In genomic region chr11:116928102-116928777, GRCh38 we compare ENCODE assay signal across 9 cellular contexts.
A peak's percentile ranks its signal among the peaks of the same experiment; 100 is the strongest.
DNase-seq lines count a peak whose midpoint lies in the region; ATAC-seq lines count a peak whose summit lies in the region.
"Had no signal": no experiment of that assay in that cellular context is flagged by ENCODE, and none has a peak within 500 bp of the region (broad histone marks: within the 10 kb centered on the region; RNA-seq: fewer than 3 reads in every experiment).

No MANE protein-coding gene starts in this region.

- H3K27ac ChIP-seq in substantia nigra (ENCODE audit: low read depth, low read length, poor library complexity, severe bottlenecking), result peak overlapping the region; percentile 18
- H3K27ac ChIP-seq: epithelial cell of prostate had no signal

- H3K4me1 Mint-ChIP-seq in activated naive CD4-positive, alpha-beta T cell treated with anti-CD3 and anti-CD28 coated beads for 36 hours (ENCODE audit: low read depth), result peaks cover 66% of the 10 kb centered on the region
- peaks cover 87 to 99% (median 93%) of the 10 kb centered on the region in 3 donors for H3K4me1 Mint-ChIP-seq in T-cell

- peak overlapping the region; percentile 61 for H3K27ac Mint-ChIP-seq in activated naive CD4-positive, alpha-beta T cell treated with anti-CD3 and anti-CD28 coated beads for 36 hours
- H3K27ac Mint-ChIP-seq in T-cell, result peak overlapping the region; percentile 97

- DNase-seq in activated naive CD4-positive, alpha-beta T cell treated with anti-CD3 and anti-CD28 coated beads for 36 hours, result peak; percentile 34
- DNase-seq in activated naive CD4-positive, alpha-beta T cell treated with anti-CD3 and anti-CD28 coated beads, Interleukin-2, amount 50 U/mL, for 16 hours, result no peak
- DNase-seq in T-cell (peak in 18 of 34 experiments; percentile 5 to 42 (median 16)), substantia nigra (lab: John Stamatoyannopoulos, UW) (no peak), AG08396 (ENCODE audit: low spot score) (no peak), cortex of kidney (lab: John Stamatoyannopoulos, UW) (no peak), DMS 273 treated with DMSO at 0.1 percent for 48 hours (lab: John Stamatoyannopoulos, UW) (no peak)

- POLR2A ChIA-PET in T-cell (lab: Charles Lee), result no interaction called here

- CTCF ChIA-PET in activated naive CD4-positive, alpha-beta T cell treated with anti-CD3 and anti-CD28 coated beads for 36 hours (lab: Charles Lee), result interaction anchor here (0.5 to 2.3 kb wide), 7 partner anchors 20 to 178 kb away, joined by 3 to 9 read pairs (median 3); no protein-coding TSS in a partner anchor
- CTCF ChIA-PET in T-cell (lab: Charles Lee), result interaction anchor here in 1 of 2 donors (0.7 to 1.4 kb wide), 3 partner anchors 99 to 250 kb away, joined by 3 to 4 read pairs (median 3); partner anchors contain the start of gene SIDT2

- H3K9me3 Mint-ChIP-seq in activated naive CD4-positive, alpha-beta T cell treated with anti-CD3 and anti-CD28 coated beads for 36 hours, result no peaks in the 10 kb centered on the region
- no peaks in the 10 kb centered on the region for H3K9me3 Mint-ChIP-seq in T-cell

- H3K36me3 Mint-ChIP-seq in activated naive CD4-positive, alpha-beta T cell treated with anti-CD3 and anti-CD28 coated beads for 36 hours (ENCODE audit: low read depth), result peaks cover 8% of the 10 kb centered on the region
- peaks cover 18% of the 10 kb centered on the region for H3K36me3 Mint-ChIP-seq in T-cell

- H3K4me3 Mint-ChIP-seq in activated naive CD4-positive, alpha-beta T cell treated with anti-CD3 and anti-CD28 coated beads for 36 hours, result peak overlapping the region; percentile 4
- H3K4me3 Mint-ChIP-seq in T-cell, result peak overlapping the region; percentile 39 to 66 (median 45)

- ATAC-seq in HG03060 (IDR thresholded peaks at IDR 0.05; ENCODE audit: low read depth, unreplicated experiment) (peak; percentile 48), T-cell (replicated peaks in 1 of 4) (peak; percentile 56 to 66 (median 58))

- intact Hi-C loops in activated naive CD4-positive, alpha-beta T cell treated with anti-CD3 and anti-CD28 coated beads for 36 hours (cut with micrococcal nuclease), result no loop called here

- no peaks in the 10 kb centered on the region for H3K27me3 Mint-ChIP-seq in activated naive CD4-positive, alpha-beta T cell treated with anti-CD3 and anti-CD28 coated beads for 36 hours (ENCODE audit: low read depth)
- no peaks in the 10 kb centered on the region for H3K27me3 Mint-ChIP-seq in T-cell

Comparison
In these comparisons a context has a peak if more than half of its experiments do, and no peak if none do; other contexts are left out.
1. DNase-seq: peak in activated naive CD4-positive, alpha-beta T cell treated with anti-CD3 and anti-CD28 coated beads for 36 hours (single experiment) and T-cell (18 of 34); none in activated naive CD4-positive, alpha-beta T cell treated with anti-CD3 and anti-CD28 coated beads, Interleukin-2, amount 50 U/mL, for 16 hours (single experiment), substantia nigra (0 of 49), AG08396 (single experiment), cortex of kidney (single experiment) and DMS 273 treated with DMSO at 0.1 percent for 48 hours (single experiment).